In the genomic region with DNA sequence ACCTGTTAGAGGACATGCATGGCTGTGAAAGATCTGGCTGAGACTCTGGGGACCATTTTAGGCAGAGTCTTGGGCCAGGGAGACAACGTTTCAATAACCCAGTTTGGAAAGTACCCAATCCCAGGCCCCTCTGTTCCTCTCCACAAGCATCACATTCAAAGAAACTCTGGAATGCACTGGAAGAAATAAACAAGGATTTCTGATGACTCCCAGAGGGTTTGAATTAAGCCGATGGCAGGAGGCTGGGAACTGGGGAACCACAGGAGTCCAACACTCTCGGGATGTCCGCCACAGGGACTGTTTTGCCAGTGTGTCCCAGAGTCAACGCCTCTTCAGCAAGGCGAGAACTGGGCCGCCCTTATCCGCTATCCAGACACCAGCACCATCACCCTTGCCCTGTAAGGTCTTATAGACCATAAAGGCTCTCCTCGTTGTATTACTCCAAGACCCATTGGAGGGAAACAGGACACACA, we compare ENCODE assay signal across 8 cellular contexts. TPM values are rescaled to one million over a fixed set of nuclear protein-coding genes. Genes with fewer than 3 reads are reported as not detected.
DNase-seq lines count a peak whose midpoint lies in the region; ATAC-seq and TF ChIP-seq lines count a peak whose summit lies in the region.

No MANE protein-coding gene starts in this region.

- no peak for TF ChIP-seq EP300 in stomach (IDR thresholded peaks at IDR 0.05)

- peak; percentile 51 for DNase-seq in HS-27A (ENCODE audit: low read depth)
- DNase-seq in cerebellar cortex (ENCODE audit: low spot score), result peak; percentile 4
- DNase-seq in kidney glomerular epithelial cell (lab: John Stamatoyannopoulos, UW), result peak; percentile 35
- no peak for DNase-seq in stomach
- no peak for DNase-seq in activated effector memory CD4-positive, alpha-beta T cell treated with Interleukin-2 at 50 U/mL for 16 hours
- no peak for DNase-seq in SKM-1 treated with dmso at 0.1 percent for 144 hours (lab: John Stamatoyannopoulos, UW; ENCODE audit: unreplicated experiment)

- TF ChIP-seq POLR2A in stomach (IDR thresholded peaks at IDR 0.05), result no peak

- H3K4me3 ChIP-seq in stomach, result peak overlapping the region; percentile 57 to 61 (median 58)

- 0 to 8% (median 5%) methylated on average over 8 to 9 of the region's 9 CpGs for WGBS in stomach, 5 donors

- H3K27ac ChIP-seq in stomach, result peak overlapping the region; percentile 47 to 99 (median 96)

- H3K4me1 ChIP-seq in stomach, result peaks cover 38 to 83% (median 80%) of the 10 kb centered on the region in 4 donors

- peaks cover 0 to 45% (median 25%) of the 10 kb centered on the region in 3 donors for H3K27me3 ChIP-seq in stomach

- H3K36me3 ChIP-seq in stomach, result peaks cover 14 to 20% (median 16%) of the 10 kb centered on the region in 4 donors

- intact Hi-C loops in stomach (cut with DNase I; ENCODE audit: low total_unique reads), result no loop called here

- H3K9me3 ChIP-seq in stomach, result no peaks in the 10 kb centered on the region

- no peak for TF ChIP-seq CTCF in stomach (IDR thresholded peaks at IDR 0.05)

- ATAC-seq in GM18511 (IDR thresholded peaks at IDR 0.05; ENCODE audit: unreplicated experiment), result no peak
- ATAC-seq in GM21576 (IDR thresholded peaks at IDR 0.05; ENCODE audit: unreplicated experiment), result no peak

RNA-seq across cellular contexts. Expression of a gene that starts 3.3 kb away (rescaled TPM):
- 100 to 1,000 TPM in 1 of 5 donors, 10 to 100 TPM in 4; 35.6 to 168 (median 64.5) TPM for total RNA-seq in stomach
- polyA plus RNA-seq in stomach, result 10 to 100 TPM; 34.2 to 54.4 (median 49.0) TPM

Comparison
In these comparisons a context has a peak if more than half of its experiments do, and no peak if none do; other contexts are left out.
1. DNase-seq: peak in HS-27A (single experiment), cerebellar cortex (single experiment) and kidney glomerular epithelial cell (single experiment); none in stomach (single experiment), activated effector memory CD4-positive, alpha-beta T cell treated with Interleukin-2 at 50 U/mL for 16 hours (single experiment) and SKM-1 treated with dmso at 0.1 percent for 144 hours (single experiment).